Comparison of ENCODE assay signal across 16 cellular contexts in the genomic region with DNA sequence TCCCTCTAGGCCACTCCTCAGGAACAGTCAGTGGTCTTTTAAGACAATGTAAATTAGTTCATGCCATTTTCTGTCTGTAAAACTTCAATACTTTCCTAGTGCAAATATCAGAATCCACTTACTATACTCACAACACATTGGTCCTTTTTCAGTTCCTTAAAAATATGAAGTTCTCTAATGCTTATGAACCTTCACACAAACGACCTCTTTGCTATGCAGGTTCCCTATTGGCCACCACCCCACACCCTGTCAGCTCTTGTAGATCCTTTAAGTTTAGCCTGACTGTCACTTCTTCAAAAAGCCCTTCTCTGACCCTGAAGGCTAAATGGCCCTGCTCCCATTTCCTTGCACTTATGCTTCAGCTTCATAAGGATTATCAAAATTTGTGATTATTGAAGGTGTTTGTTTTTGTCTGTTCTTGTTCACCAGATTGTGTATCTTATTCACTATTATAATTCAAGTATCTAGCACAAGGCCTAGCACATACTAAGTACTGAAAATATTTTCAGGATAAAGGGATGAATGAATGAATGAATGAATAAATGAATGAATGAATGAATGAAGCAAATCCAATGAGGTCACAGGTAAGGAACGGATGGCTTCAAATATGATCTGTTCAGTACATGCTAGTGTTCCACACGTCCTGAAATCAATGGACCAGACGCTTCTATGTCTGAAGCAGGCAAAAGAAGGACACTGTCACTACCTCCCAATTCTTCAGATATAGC.
DNase-seq lines count a peak whose midpoint lies in the region; ATAC-seq and TF ChIP-seq lines count a peak whose summit lies in the region.
"Had no signal": no experiment of that assay in that cellular context is flagged by ENCODE, and none has a peak within 500 bp of the region (broad histone marks: within the 10 kb centered on the region; RNA-seq: fewer than 3 reads in every experiment).

No MANE protein-coding gene starts in this region.

- peaks cover 11% of the 10 kb centered on the region for H3K4me1 ChIP-seq in OCI-LY3 (ENCODE audit: low read length)

- peak overlapping the region; percentile 34 for H3K4me2 ChIP-seq in OCI-LY3 (ENCODE audit: low read length)

- no peaks in the 10 kb centered on the region for H3K9me3 ChIP-seq in OCI-LY3 (ENCODE audit: insufficient read depth, low read length)
- H3K9me3 ChIP-seq: heart right ventricle had no signal

- H3K27ac Mint-ChIP-seq in stimulated activated naive B cell treated with anti-CD40 and anti-IgM and Interleukin-4, amounts not matched to agents 10 μg/mL and 1 μg/mL and 100 μg/mL, for 72 hours = peak overlapping the region; percentile 43
- no peak overlapping the region for H3K27ac Mint-ChIP-seq in T-cell
- H3K27ac Mint-ChIP-seq: stimulated activated naive CD8-positive, alpha-beta T cell treated with anti-CD3 and anti-CD28 coated beads, Interleukin-15, amount 100 ng/mL, for 72 hours had no signal

- H3K27me3 ChIP-seq in OCI-LY3 (ENCODE audit: low read depth, low read length) = no peaks in the 10 kb centered on the region
- H3K27me3 ChIP-seq: heart right ventricle had no signal

- H3K4me1 Mint-ChIP-seq in stimulated activated naive B cell treated with anti-CD40 and anti-IgM and Interleukin-4, amounts not matched to agents 10 μg/mL and 1 μg/mL and 100 μg/mL, for 72 hours = peaks cover 10 to 17% of the 10 kb centered on the region in 2 donors
- peaks cover 0 to 13% (median 4%) of the 10 kb centered on the region in 3 donors for H3K4me1 Mint-ChIP-seq in T-cell

- H3K79me2 ChIP-seq in OCI-LY3 (ENCODE audit: low read length) = no peaks in the 10 kb centered on the region

- H3K27ac ChIP-seq in OCI-LY3 (ENCODE audit: low read length) = no peak overlapping the region
- H3K27ac ChIP-seq: C4-2B, heart right ventricle had no signal

- H3K36me3 ChIP-seq in OCI-LY3 (replicated peaks; ENCODE audit: low read depth, low read length) = no peaks in the 10 kb centered on the region

- no peak for TF ChIP-seq CTCF in OCI-LY3 (IDR thresholded peaks at IDR 0.05; ENCODE audit: low read depth, low read length)

- CTCF ChIA-PET in T-cell (lab: Charles Lee) = no interaction called here

- POLR2A ChIA-PET in T-cell (lab: Charles Lee) = no interaction called here

- H3K4me3 Mint-ChIP-seq in stimulated activated naive B cell treated with anti-CD40 and anti-IgM and Interleukin-4, amounts not matched to agents 10 μg/mL and 1 μg/mL and 100 μg/mL, for 72 hours = no peak overlapping the region
- H3K4me3 Mint-ChIP-seq in T-cell = no peak overlapping the region
- H3K4me3 Mint-ChIP-seq: stimulated activated naive CD8-positive, alpha-beta T cell treated with anti-CD3 and anti-CD28 coated beads, Interleukin-15, amount 100 ng/mL, for 72 hours had no signal

- H2AFZ ChIP-seq in OCI-LY3 (ENCODE audit: low read depth, low read length) = no peak overlapping the region

- peaks cover 3 to 30% of the 10 kb centered on the region in 2 donors for H3K36me3 Mint-ChIP-seq in stimulated activated naive B cell treated with anti-CD40 and anti-IgM and Interleukin-4, amounts not matched to agents 10 μg/mL and 1 μg/mL and 100 μg/mL, for 72 hours
- H3K36me3 Mint-ChIP-seq in T-cell = peaks cover 23% of the 10 kb centered on the region

- H3K9me3 Mint-ChIP-seq in stimulated activated naive B cell treated with anti-CD40 and anti-IgM and Interleukin-4, amounts not matched to agents 10 μg/mL and 1 μg/mL and 100 μg/mL, for 72 hours = no peaks in the 10 kb centered on the region
- no peaks in the 10 kb centered on the region for H3K9me3 Mint-ChIP-seq in T-cell
- H3K9me3 Mint-ChIP-seq: stimulated activated naive CD8-positive, alpha-beta T cell treated with anti-CD3 and anti-CD28 coated beads, Interleukin-15, amount 100 ng/mL, for 72 hours had no signal

- H3K9ac ChIP-seq in OCI-LY3 (ENCODE audit: low read length) = no peak overlapping the region

- no peak for DNase-seq in stimulated activated naive B cell treated with anti-CD40 and anti-IgM and Interleukin-4, amounts not matched to agents 10 μg/mL and 1 μg/mL and 100 μg/mL, for 72 hours
- no peak for DNase-seq in T-cell
- no peak for DNase-seq in SW480 (ENCODE audit: low spot score)
- DNase-seq: activated CD4-positive, CD25-positive, alpha-beta regulatory T cell treated with anti-CD3 and anti-CD28 coated beads, Interleukin-2, amount 50 U/mL, for 72 hours; activated naive CD4-positive, alpha-beta T cell treated with Interleukin-2 at 50 U/mL for 16 hours; dermis blood vessel endothelial cell; heart right ventricle; NCI-H187; posterior cingulate gyrus; stimulated activated naive CD8-positive, alpha-beta T cell treated with anti-CD3 and anti-CD28 coated beads, Interleukin-15, amount 100 ng/mL, for 72 hours had no signal

- H4K20me1 ChIP-seq in OCI-LY3 (ENCODE audit: insufficient read depth, low read length) = no peaks in the 10 kb centered on the region

- ATAC-seq in GM19351 (IDR thresholded peaks at IDR 0.05; ENCODE audit: unreplicated experiment) = peak; percentile 95
- peak; percentile 73 for ATAC-seq in HG02885 (IDR thresholded peaks at IDR 0.05; ENCODE audit: poor library complexity, unreplicated experiment)
- peak; percentile 98 for ATAC-seq in stimulated activated naive B cell treated with anti-CD40 and anti-IgM and Interleukin-4, amounts not matched to agents 10 μg/mL and 1 μg/mL and 100 μg/mL, for 72 hours (replicated peaks)
- ATAC-seq in T-cell (replicated peaks in 1 of 4) = no peak
- no peak for ATAC-seq in GM18873 (IDR thresholded peaks at IDR 0.05; ENCODE audit: low FRiP score, unreplicated experiment)
- ATAC-seq: esophagus mucosa; heart right ventricle; stimulated activated naive CD8-positive, alpha-beta T cell treated with anti-CD3 and anti-CD28 coated beads, Interleukin-15, amount 100 ng/mL, for 72 hours had no signal

- no peak overlapping the region for H3K4me3 ChIP-seq in OCI-LY3 (ENCODE audit: low read length)
- H3K4me3 ChIP-seq: heart right ventricle had no signal

- no peaks in the 10 kb centered on the region for H3K27me3 Mint-ChIP-seq in stimulated activated naive B cell treated with anti-CD40 and anti-IgM and Interleukin-4, amounts not matched to agents 10 μg/mL and 1 μg/mL and 100 μg/mL, for 72 hours
- no peaks in the 10 kb centered on the region for H3K27me3 Mint-ChIP-seq in T-cell
- H3K27me3 Mint-ChIP-seq: stimulated activated naive CD8-positive, alpha-beta T cell treated with anti-CD3 and anti-CD28 coated beads, Interleukin-15, amount 100 ng/mL, for 72 hours had no signal

Comparison
In these comparisons a context has a peak if more than half of its experiments do, and no peak if none do; other contexts are left out.
1. ATAC-seq: peak in GM19351 (single experiment), HG02885 (single experiment) and stimulated activated naive B cell treated with anti-CD40 and anti-IgM and Interleukin-4, amounts not matched to agents 10 μg/mL and 1 μg/mL and 100 μg/mL, for 72 hours (2 of 2); none in T-cell (0 of 4) and GM18873 (single experiment).